Comparison of ENCODE assay signal across 29 cellular contexts in genomic region chr7:104386943-104387342, GRCh38. TPM values are rescaled to one million over a fixed set of nuclear protein-coding genes. Genes with fewer than 3 reads are reported as not detected.
A peak's percentile ranks its signal among the peaks of the same experiment; 100 is the strongest.
DNase-seq lines count a peak whose midpoint lies in the region; ATAC-seq, FAIRE-seq and TF ChIP-seq lines count a peak whose summit lies in the region.
"Had no signal": no experiment of that assay in that cellular context is flagged by ENCODE, and none has a peak within 500 bp of the region (broad histone marks: within the 10 kb centered on the region; RNA-seq: fewer than 3 reads in every experiment).

No MANE protein-coding gene starts in this region.

- no peaks in the 10 kb centered on the region for H3K4me1 ChIP-seq in HepG2 (ENCODE audit: insufficient read depth, low read length)
- no peaks in the 10 kb centered on the region for H3K4me1 ChIP-seq in right lobe of liver
- no peaks in the 10 kb centered on the region for H3K4me1 ChIP-seq in IMR-90 (ENCODE audit: control insufficient read depth, insufficient read depth, low read length)
- H3K4me1 ChIP-seq: BE2C, BLaER1 had no signal

- no peak overlapping the region for H3K4me2 ChIP-seq in HepG2 (ENCODE audit: low read depth, low read length)
- no peak overlapping the region for H3K4me2 ChIP-seq in IMR-90 (ENCODE audit: low read depth, low read length)
- H3K4me2 ChIP-seq: BLaER1 had no signal

- no peak overlapping the region for H3K23ac ChIP-seq in IMR-90 (ENCODE audit: low read depth, low read length)

- H3K9me3 ChIP-seq in HepG2 (ENCODE audit: low read length), result peaks cover 10% of the 10 kb centered on the region
- no peaks in the 10 kb centered on the region for H3K9me3 ChIP-seq in right lobe of liver
- no peaks in the 10 kb centered on the region for H3K9me3 ChIP-seq in IMR-90 (ENCODE audit: control insufficient read depth, insufficient read depth, low read length)

- TF ChIP-seq CTCF in HepG2 (CRISPR knock-in tag; IDR thresholded peaks at IDR 0.05), result no peak
- no peak for TF ChIP-seq CTCF in right lobe of liver (IDR thresholded peaks at IDR 0.05)
- no peak for TF ChIP-seq CTCF in IMR-90 (conservative IDR thresholded peaks at IDR 0.05; ENCODE audit: low read depth, low read length)

- H3K18ac ChIP-seq in IMR-90 (ENCODE audit: low read depth, low read length), result no peak overlapping the region

- no peak overlapping the region for H2AK5ac ChIP-seq in IMR-90 (ENCODE audit: low read depth, low read length)

- H2BK20ac ChIP-seq in IMR-90 (ENCODE audit: low read depth, low read length), result no peak overlapping the region

- no peak overlapping the region for H3K27ac ChIP-seq in HepG2 (ENCODE audit: extremely low read length, insufficient read depth, low read length)
- no peak overlapping the region for H3K27ac ChIP-seq in right lobe of liver
- no peak overlapping the region for H3K27ac ChIP-seq in IMR-90 (ENCODE audit: insufficient read depth, low read length)
- H3K27ac ChIP-seq: 22Rv1, BLaER1 had no signal

- TF ChIP-seq POLR2A in HepG2 (IDR thresholded peaks at IDR 0.05; ENCODE audit: insufficient read depth in 1 of 2, low read depth in 2 of 2, low read length in 2 of 2) (no peak), right lobe of liver (IDR thresholded peaks at IDR 0.05) (no peak), IMR-90 (IDR thresholded peaks at IDR 0.05; ENCODE audit: low read depth, low read length) (no peak)

- no peak for TF ChIP-seq RAD21 in HepG2 (CRISPR knock-in tag; IDR thresholded peaks at IDR 0.05)
- TF ChIP-seq RAD21 in IMR-90 (IDR thresholded peaks at IDR 0.05; ENCODE audit: low read length), result no peak

- H4K91ac ChIP-seq in IMR-90 (ENCODE audit: insufficient read depth, low read depth, low read length), result no peak overlapping the region

- H4K8ac ChIP-seq in IMR-90 (ENCODE audit: low read depth in 2 of 2, low read length in 2 of 2), result no peak overlapping the region

- no peaks in the 10 kb centered on the region for H3K79me1 ChIP-seq in IMR-90 (ENCODE audit: low read depth in 1 of 2, low read length in 2 of 2)

- in situ Hi-C loops in HepG2 (cut with HindIII; ENCODE audit: extremely low pct_ligation_motif_present, low pct_unique_long_range_greater_than_20kb) (no loop called here), IMR-90 (cut with MboI; ENCODE audit: low sequenced_read_pairs) (no loop called here)

- H4K20me1 ChIP-seq in HepG2 (ENCODE audit: insufficient read depth, low read length), result no peaks in the 10 kb centered on the region
- H4K20me1 ChIP-seq in IMR-90 (ENCODE audit: insufficient read depth, low read length), result no peaks in the 10 kb centered on the region
- H4K20me1 ChIP-seq: BLaER1 had no signal

- no peak for TF ChIP-seq EP300 in HepG2 (IDR thresholded peaks at IDR 0.05; ENCODE audit: low read depth in 2 of 2, low read length in 2 of 2)
- no peak for TF ChIP-seq EP300 in HepG2 (CRISPR knock-in tag; IDR thresholded peaks at IDR 0.05; ENCODE audit: borderline replicate concordance)

- no peak overlapping the region for H3K14ac ChIP-seq in IMR-90 (replicated peaks; ENCODE audit: low read depth, low read length)

- H2AK9ac ChIP-seq in IMR-90 (replicated peaks; ENCODE audit: low read depth, low read length, poor library complexity), result no peak overlapping the region

- no peaks in the 10 kb centered on the region for H3K79me2 ChIP-seq in HepG2 (ENCODE audit: insufficient read depth, low read length)

- H3K27me3 ChIP-seq in HepG2 (ENCODE audit: control insufficient read depth in 1 of 2, insufficient read depth in 2 of 2, low read length in 2 of 2), result peaks cover 0 to 5% of the 10 kb centered on the region in 2 experiments; a peak in 1 of 5 replicates
- no peaks in the 10 kb centered on the region for H3K27me3 ChIP-seq in right lobe of liver
- no peaks in the 10 kb centered on the region for H3K27me3 ChIP-seq in IMR-90 (ENCODE audit: control insufficient read depth, insufficient read depth, low read length)
- H3K27me3 ChIP-seq: BLaER1 had no signal

- H2AFZ ChIP-seq in HepG2 (ENCODE audit: low read length) (no peak overlapping the region), IMR-90 (replicated peaks; ENCODE audit: low read length, poor library complexity) (no peak overlapping the region)

- POLR2A ChIA-PET in HepG2 (lab: Yijun Ruan, JAX) (no interaction called here), IMR-90 (lab: Charles Lee; ENCODE audit: unreplicated experiment) (no interaction called here)

- no peak overlapping the region for H3K56ac ChIP-seq in IMR-90 (ENCODE audit: extremely low read depth, insufficient read depth, low read length)

- intact Hi-C loops in HepG2 (cut with micrococcal nuclease; ENCODE audit: unreplicated experiment), result no loop called here
- intact Hi-C loops in right lobe of liver (cut with DNase I), result no loop called here
- intact Hi-C loops in IMR-90 (cut with micrococcal nuclease), result no loop called here

- no peak for DNase-seq in HepG2 (ENCODE audit: low spot score)
- DNase-seq in right lobe of liver, result no peak
- no peak for DNase-seq in IMR-90
- DNase-seq in stimulated activated CD4-positive, alpha-beta T cell treated with anti-CD3 and anti-CD28 coated beads, Interleukin-4, amount 100 ng/mL, for 24 hours, result no peak
- DNase-seq: ACHN; BE2C; C1 segment of cervical spinal cord; CD4-positive, alpha-beta memory T cell; CD4-positive, CD25-positive, alpha-beta regulatory T cell; CD8-positive, alpha-beta memory T cell; COR-L47; DMS 273 treated with DMSO at 0.1 percent for 48 hours; DMS153; DMS53; DMS79; DND-41; EL; GDM1 had no signal

- H3K9ac ChIP-seq in HepG2 (ENCODE audit: insufficient read depth, low read depth, low read length) (no peak overlapping the region), IMR-90 (ENCODE audit: low read depth, low read length) (no peak overlapping the region)
- H3K9ac ChIP-seq: BLaER1 had no signal

- no peak overlapping the region for H4K5ac ChIP-seq in IMR-90 (ENCODE audit: low read depth, low read length)

- BruUV-seq in HepG2 (replicated peaks; lab: Mats Ljungman, UMichigan), result no TSS peak
- BruUV-seq in IMR-90 (replicated peaks; lab: Mats Ljungman, UMichigan), result no TSS peak

- dilution Hi-C loops in IMR-90 (cut with HindIII; ENCODE audit: low sequenced_read_pairs, unreplicated experiment), result no loop called here

- no peak overlapping the region for H2BK15ac ChIP-seq in IMR-90 (ENCODE audit: low read depth, low read length)

- no peak overlapping the region for H3K4ac ChIP-seq in IMR-90 (ENCODE audit: low read depth, low read length)

- no peak for FAIRE-seq in HepG2 (lab: Jason Lieb, UNC)
- FAIRE-seq: GM12878, GM12892, GM18507 had no signal

- H3K4me3 ChIP-seq in HepG2 (replicated peaks in 1 of 3; ENCODE audit: insufficient read depth in 1 of 3, low read depth in 2 of 3, low read length in 3 of 3) (no peak overlapping the region), right lobe of liver (no peak overlapping the region), IMR-90 (ENCODE audit: insufficient read depth, low read depth, low read length) (no peak overlapping the region)
- H3K4me3 ChIP-seq: BLaER1, GM12878 had no signal

- no peak overlapping the region for H2BK5ac ChIP-seq in IMR-90 (ENCODE audit: low read depth, low read length, poor library complexity, severe bottlenecking)

- H2BK120ac ChIP-seq in IMR-90 (ENCODE audit: low read depth, low read length), result no peak overlapping the region

- ATAC-seq in HepG2 (no peak), right lobe of liver (no peak), IMR-90 (ENCODE audit: low read depth) (no peak), GM21528 (IDR thresholded peaks at IDR 0.05; ENCODE audit: low FRiP score, unreplicated experiment) (no peak)
- ATAC-seq: GM12878 had no signal

- H3K9me1 ChIP-seq in IMR-90 (ENCODE audit: insufficient read depth, low read length), result no peaks in the 10 kb centered on the region

- CTCF ChIA-PET in HepG2 (lab: Yijun Ruan, JAX; ENCODE audit: low intra/inter-chr PET ratio, low total read pairs) (no interaction called here), IMR-90 (lab: Yijun Ruan, JAX) (no interaction called here)

- H3K36me3 ChIP-seq in HepG2 (replicated peaks in 1 of 2; ENCODE audit: control insufficient read depth in 1 of 2, insufficient read depth in 2 of 2, low read length in 2 of 2) (no peaks in the 10 kb centered on the region), right lobe of liver (no peaks in the 10 kb centered on the region), IMR-90 (ENCODE audit: control insufficient read depth, insufficient read depth, low read length) (no peaks in the 10 kb centered on the region)
- H3K36me3 ChIP-seq: BE2C, BLaER1 had no signal

TF ChIP-seq in HepG2, 621 proteins besides CTCF, POLR2A, EP300 and RAD21 (continues in another document):
- no peak for TF ChIP-seq ETV6 (CRISPR knock-in tag; conservative IDR thresholded peaks at IDR 0.05)
- no peak for TF ChIP-seq NONO (IDR thresholded peaks at IDR 0.05)
- no peak for TF ChIP-seq NONO (CRISPR knock-in tag; conservative IDR thresholded peaks at IDR 0.05)

TF ChIP-seq in IMR-90, 13 proteins besides CTCF, POLR2A, EP300 and RAD21:
- TF ChIP-seq FOS (IDR thresholded peaks at IDR 0.05; ENCODE audit: low read depth, low read length), result no peak
- peak; percentile 63 for TF ChIP-seq MAFK (IDR thresholded peaks at IDR 0.05; ENCODE audit: low read depth, low read length)

RNA-seq across cellular contexts. Expression of gene LHFPL3, which starts 58.5 kb away (rescaled TPM):
- not detected in 2 replicates for total RNA-seq in HepG2 (2016; rRNA removed; fragmentation: Illumina TruSeq; extraction: Trizol)
- not detected in 2 replicates for total RNA-seq in HepG2 (2016; cell fraction: cytosol; rRNA removed; fragmentation: Illumina TruSeq; extraction: Trizol; ENCODE audit: low read depth)
- total RNA-seq in HepG2 (2016; cell fraction: insoluble cytoplasmic fraction; rRNA removed; fragmentation: Illumina TruSeq; extraction: Trizol), result not detected in 2 replicates
- total RNA-seq in HepG2 (2016; cell fraction: membrane; rRNA removed; fragmentation: Illumina TruSeq; extraction: Trizol), result not detected in 2 replicates
- total RNA-seq in HepG2 (2016; cell fraction: nucleus; rRNA removed; fragmentation: Illumina TruSeq; extraction: Trizol), result not detected in 2 replicates
- not detected in 2 replicates for polyA plus RNA-seq in HepG2 (2011; rRNA removed)
- polyA plus RNA-seq in HepG2 (2011; cell fraction: cytosol; rRNA removed), result not detected in 2 replicates
- polyA plus RNA-seq in HepG2 (2011; cell fraction: nucleus; rRNA removed), result not detected in 2 replicates
- not detected in 2 replicates for polyA plus RNA-seq in HepG2 (2012)
- polyA plus RNA-seq in HepG2 (2016; cell fraction: cytosol; fragmentation: Illumina TruSeq; extraction: Trizol; ENCODE audit: low read depth), result not detected in 2 replicates
- not detected in 2 replicates for polyA plus RNA-seq in HepG2 (2016; cell fraction: insoluble cytoplasmic fraction; fragmentation: Illumina TruSeq; extraction: Trizol; ENCODE audit: low read depth)
- polyA plus RNA-seq in HepG2 (2016; cell fraction: membrane; fragmentation: Illumina TruSeq; extraction: Trizol; ENCODE audit: low read depth), result not detected in 2 replicates
- polyA plus RNA-seq in HepG2 (2016; cell fraction: nucleus; fragmentation: Illumina TruSeq; extraction: Trizol; ENCODE audit: insufficient read depth, low read depth), result not detected in 2 replicates
- polyA minus RNA-seq in HepG2 (2011; rRNA and poly(A)+ RNA removed; ENCODE audit: low replicate concordance), result not detected in 2 replicates
- polyA minus RNA-seq in HepG2 (2011; cell fraction: cytosol; rRNA and poly(A)+ RNA removed), result not detected in 2 replicates
- not detected in 2 replicates for polyA minus RNA-seq in HepG2 (2011; cell fraction: nucleus; rRNA and poly(A)+ RNA removed)
- not detected for total RNA-seq in right lobe of liver
- total RNA-seq in IMR-90 (2012; rRNA removed), result not detected in 2 replicates
- polyA plus RNA-seq in IMR-90 (2012; rRNA removed), result not detected in 2 replicates
- polyA plus RNA-seq in IMR-90 (2012; cell fraction: cytosol; rRNA removed), result not detected in 2 replicates
- polyA plus RNA-seq in IMR-90 (2012; cell fraction: nucleus; rRNA removed; ENCODE audit: low replicate concordance), result not detected in 2 replicates
- total RNA-seq: A172; A673; CD4-positive, alpha-beta memory T cell; CD4-positive, CD25-positive, alpha-beta regulatory T cell; CD8-positive, alpha-beta memory T cell; G401; GM12878 had no signal
- polyA plus RNA-seq: AG04450; CD14-positive monocyte; CD4-positive, alpha-beta memory T cell; CD4-positive, CD25-positive, alpha-beta regulatory T cell; CD8-positive, alpha-beta memory T cell had no signal
